ENCODE assay signal across 15 cellular contexts in the genomic region with DNA sequence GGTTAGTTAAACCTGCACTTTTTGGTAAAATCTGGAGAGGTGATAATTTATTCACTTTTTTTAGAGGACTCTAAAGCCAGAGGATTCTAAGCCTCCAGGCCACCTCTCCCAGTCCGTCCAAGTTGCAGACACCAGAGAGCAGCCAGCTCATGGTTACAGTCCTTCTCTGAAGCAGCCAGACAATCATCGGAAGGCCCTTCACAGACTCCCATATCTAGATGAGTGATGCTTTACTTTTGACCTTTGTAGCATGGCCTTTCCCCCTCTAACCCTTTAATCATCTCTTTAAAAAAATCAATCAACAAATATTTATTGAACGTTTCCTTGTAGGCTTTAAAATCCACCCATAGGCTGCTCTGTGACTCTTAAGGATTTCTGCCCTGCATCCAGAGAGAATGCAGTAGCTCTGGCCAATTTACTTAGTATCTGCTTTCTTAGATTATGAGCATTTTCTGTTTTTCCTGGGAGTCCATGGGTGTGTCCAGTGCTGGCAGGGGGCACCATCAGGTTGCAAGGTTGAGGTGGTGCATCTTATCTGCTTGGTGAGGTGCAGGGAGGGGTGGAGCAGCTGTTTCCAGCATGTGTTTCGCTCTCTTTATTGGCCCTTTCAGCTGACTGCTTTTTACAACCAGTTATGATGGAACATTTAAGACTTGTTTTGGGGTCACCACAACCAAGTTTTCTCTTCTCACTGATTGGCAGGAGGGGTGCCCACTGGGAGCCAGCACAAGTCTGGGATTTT. TPM values are rescaled to one million over a fixed set of nuclear protein-coding genes. Genes with fewer than 3 reads are reported as not detected.
A peak's percentile ranks its signal among the peaks of the same experiment; 100 is the strongest.
DNase-seq lines count a peak whose midpoint lies in the region; ATAC-seq, FAIRE-seq and TF ChIP-seq lines count a peak whose summit lies in the region.
"Had no signal": no experiment of that assay in that cellular context is flagged by ENCODE, and none has a peak within 500 bp of the region (broad histone marks: within the 10 kb centered on the region; RNA-seq: fewer than 3 reads in every experiment).

No MANE protein-coding gene starts in this region.

- no peaks in the 10 kb centered on the region for H3K27me3 Mint-ChIP-seq in CD14-positive monocyte (ENCODE audit: low read depth in 3 of 3)
- no peaks in the 10 kb centered on the region for H3K27me3 Mint-ChIP-seq in naive B cell
- no peaks in the 10 kb centered on the region for H3K27me3 Mint-ChIP-seq in mesothelial cell of epicardium (ENCODE audit: low read depth)

- H3K36me3 Mint-ChIP-seq in CD14-positive monocyte: peaks cover 24 to 36% of the 10 kb centered on the region in 2 donors
- H3K36me3 Mint-ChIP-seq in activated naive CD4-positive, alpha-beta T cell treated with anti-CD3 and anti-CD28 coated beads, Interleukin-2, amount 50 U/mL, for 72 hours: peaks cover 15 to 38% of the 10 kb centered on the region in 2 donors
- H3K36me3 Mint-ChIP-seq in naive B cell: no peaks in the 10 kb centered on the region
- no peaks in the 10 kb centered on the region for H3K36me3 Mint-ChIP-seq in mesothelial cell of epicardium

- in situ Hi-C loops in ACHN (cut with HindIII; ENCODE audit: low pct_ligation_motif_present, low pct_unique_long_range_greater_than_20kb, low sequenced_read_pairs): no loop called here

- H3K9me3 Mint-ChIP-seq in CD14-positive monocyte (no peaks in the 10 kb centered on the region), naive B cell (no peaks in the 10 kb centered on the region), mesothelial cell of epicardium (no peaks in the 10 kb centered on the region)
- H3K9me3 Mint-ChIP-seq in activated naive CD4-positive, alpha-beta T cell treated with anti-CD3 and anti-CD28 coated beads, Interleukin-2, amount 50 U/mL, for 72 hours: no peaks in the 10 kb centered on the region

- FAIRE-seq in GM19239 (lab: Jason Lieb, UNC): peak; percentile 65
- FAIRE-seq: H1, keratinocyte had no signal

- H3K27ac Mint-ChIP-seq in CD14-positive monocyte (peak overlapping the region in 4 of 7 donors; percentile 17 to 54 (median 46)), naive B cell (peak overlapping the region in 4 of 6 donors; percentile 17 to 63 (median 41)), mesothelial cell of epicardium (no peak overlapping the region)
- H3K27ac Mint-ChIP-seq in activated naive CD4-positive, alpha-beta T cell treated with anti-CD3 and anti-CD28 coated beads, Interleukin-2, amount 50 U/mL, for 72 hours: peak overlapping the region; percentile 15 to 83

- H3K4me3 Mint-ChIP-seq in CD14-positive monocyte (no peak overlapping the region), naive B cell (peak overlapping the region in 6 of 8 donors; percentile 2 to 73 (median 14)), mesothelial cell of epicardium (no peak overlapping the region)

- ATAC-seq in activated naive CD4-positive, alpha-beta T cell treated with anti-CD3 and anti-CD28 coated beads, Interleukin-2, amount 50 U/mL, for 72 hours: no peak
- ATAC-seq in naive B cell (ENCODE audit: low read depth in 2 of 2) (no peak), GM18505 (IDR thresholded peaks at IDR 0.05; ENCODE audit: unreplicated experiment) (no peak)
- ATAC-seq: gastroesophageal sphincter had no signal

- TF ChIP-seq CTCF in CD14-positive monocyte (IDR thresholded peaks at IDR 0.05): no peak
- no peak for TF ChIP-seq CTCF in mesothelial cell of epicardium (IDR thresholded peaks at IDR 0.05; ENCODE audit: unreplicated experiment)

- no peak for TF ChIP-seq POLR2A in GM18505 (IDR thresholded peaks at IDR 0.05; ENCODE audit: borderline replicate concordance, extremely low read depth, insufficient read depth, insufficient read length)

- peaks cover 87% of the 10 kb centered on the region for H3K4me1 Mint-ChIP-seq in CD14-positive monocyte
- peaks cover 67 to 82% (median 80%) of the 10 kb centered on the region in 3 donors for H3K4me1 Mint-ChIP-seq in naive B cell
- peaks cover 72% of the 10 kb centered on the region for H3K4me1 Mint-ChIP-seq in mesothelial cell of epicardium

- DNase-seq in CD14-positive monocyte (ENCODE audit: low spot score) (no peak), GM19239 (ENCODE audit: insufficient read length, low spot score) (no peak), naive B cell (no peak), ACHN (no peak), mesothelial cell of epicardium (ENCODE audit: low spot score in 2 of 2, unreplicated experiment in 2 of 2) (no peak)
- no peak for DNase-seq in activated naive CD4-positive, alpha-beta T cell treated with anti-CD3 and anti-CD28 coated beads, Interleukin-2, amount 50 U/mL, for 72 hours (ENCODE audit: low spot score in 2 of 2)
- DNase-seq: activated CD4-positive, alpha-beta T cell treated with anti-CD3 and anti-CD28 coated beads, Interleukin-2, amount 50 U/mL, for 1 hour; Calu3; KBM-7; NCI-H1436 treated with DMSO at 0.1 percent for 48 hours; stimulated activated CD4-positive, alpha-beta T cell treated with anti-CD3 and anti-CD28 coated beads, Interleukin-2, amount 100 ng/mL, for 24 hours had no signal

- intact Hi-C loops in CD14-positive monocyte (cut with micrococcal nuclease): loop anchor here in 1 of 2 donors (10.0 kb wide), 1 partner anchor 50 kb away; no protein-coding TSS in a partner anchor

RNA-seq across cellular contexts. Expression of gene JARID2, which starts 58.6 kb away (rescaled TPM):
- polyA plus RNA-seq in CD14-positive monocyte (10 to 100 TPM in 1 of 2 donors, 1 to 10 TPM in 1; 6.8 to 12.5 TPM), naive B cell (ENCODE audit: low read depth in 6 of 6) (10 to 100 TPM in 5 of 6 donors, 1 to 10 TPM in 1; 2.7 to 21.9 (median 16.6) TPM)
- 10 to 100 TPM; 35.3 to 36.3 TPM for total RNA-seq in activated naive CD4-positive, alpha-beta T cell treated with anti-CD3 and anti-CD28 coated beads, Interleukin-2, amount 50 U/mL, for 72 hours
- 35.2 to 36.3 TPM (median 35.3 TPM) in 3 replicates for total RNA-seq in mesothelial cell of epicardium

Comparison
In these comparisons a context has a peak if more than half of its experiments do, and no peak if none do; other contexts are left out.
1. H3K4me3 Mint-ChIP-seq: peak in naive B cell (6 of 8); none in CD14-positive monocyte (0 of 2) and mesothelial cell of epicardium (single experiment).